Comparison of ENCODE assay signal across 18 cellular contexts in the genomic region with DNA sequence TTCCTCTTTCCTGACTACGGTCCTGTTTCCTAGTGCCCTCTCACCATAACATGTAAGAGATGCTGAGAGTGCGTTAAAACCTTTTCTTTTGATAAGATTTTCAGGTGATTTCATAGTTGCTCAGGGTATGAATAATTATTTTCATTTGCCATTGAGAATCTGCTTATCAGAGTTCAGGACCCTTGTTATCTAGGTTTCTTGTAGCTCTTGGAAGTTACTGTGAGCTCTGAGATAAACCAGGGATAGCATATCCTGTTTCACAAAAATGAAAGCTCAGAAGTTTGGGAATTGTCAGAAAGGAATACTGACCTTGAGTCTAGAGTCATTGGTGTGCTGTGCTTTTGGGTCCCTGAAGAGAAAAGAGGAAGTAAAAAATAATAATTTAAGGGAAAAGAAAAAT.
"Had no signal": no experiment of that assay in that cellular context is flagged by ENCODE, and none has a peak within 500 bp of the region (broad histone marks: within the 10 kb centered on the region; RNA-seq: fewer than 3 reads in every experiment).

No MANE protein-coding gene starts in this region.

- H3K36me3 ChIP-seq: gastrocnemius medialis, left lung, spleen, suprapubic skin, upper lobe of right lung had no signal

- H3K9me3 Mint-ChIP-seq: activated naive CD4-positive, alpha-beta T cell treated with anti-CD3 and anti-CD28 coated beads for 36 hours; activated naive CD8-positive, alpha-beta T cell treated with anti-CD3 and anti-CD28 coated beads, Interleukin-2, amount 50 U/mL, for 24 hours; stimulated activated naive CD8-positive, alpha-beta T cell treated with anti-CD3 and anti-CD28 coated beads, Interleukin-15, Interleukin-2, amounts not matched to agents 100 ng/mL and 50 ng/mL, for 24 hours had no signal

- H3K27me3 ChIP-seq: gastrocnemius medialis, upper lobe of right lung had no signal

- H3K4me3 Mint-ChIP-seq: activated naive CD4-positive, alpha-beta T cell treated with anti-CD3 and anti-CD28 coated beads for 36 hours; activated naive CD8-positive, alpha-beta T cell treated with anti-CD3 and anti-CD28 coated beads, Interleukin-2, amount 50 U/mL, for 24 hours; stimulated activated naive CD8-positive, alpha-beta T cell treated with anti-CD3 and anti-CD28 coated beads, Interleukin-15, Interleukin-2, amounts not matched to agents 100 ng/mL and 50 ng/mL, for 24 hours had no signal

- H3K4me3 ChIP-seq: gastrocnemius medialis, left lung, psoas muscle, SK-N-MC, spleen, suprapubic skin, upper lobe of right lung had no signal

- ATAC-seq: activated naive CD8-positive, alpha-beta T cell treated with anti-CD3 and anti-CD28 coated beads, Interleukin-2, amount 50 U/mL, for 24 hours; gastrocnemius medialis; left lung; psoas muscle; sciatic nerve; upper lobe of right lung had no signal

- H3K9me3 ChIP-seq: gastrocnemius medialis, left lung, psoas muscle, spleen, suprapubic skin, upper lobe of right lung had no signal

- DNase-seq: activated CD4-positive, alpha-beta T cell treated with anti-CD3 and anti-CD28 coated beads, Interleukin-2, amount 50 U/mL, for 4 hours; activated CD4-positive, CD25-positive, alpha-beta regulatory T cell treated with anti-CD3 and anti-CD28 coated beads, Interleukin-2, amount 50 U/mL, for 72 hours; activated naive CD4-positive, alpha-beta T cell treated with anti-CD3 and anti-CD28 coated beads for 36 hours; activated naive CD8-positive, alpha-beta T cell treated with anti-CD3 and anti-CD28 coated beads, Interleukin-2, amount 50 U/mL, for 24 hours; activated T-cell treated with anti-CD3 and anti-CD28 coated beads for 4 hours; caudate nucleus; gastrocnemius medialis; islet precursor cell; left lung; psoas muscle; spleen; T-helper 1 cell; T1000; upper lobe of right lung had no signal

- H3K27ac Mint-ChIP-seq: activated naive CD4-positive, alpha-beta T cell treated with anti-CD3 and anti-CD28 coated beads for 36 hours; activated naive CD8-positive, alpha-beta T cell treated with anti-CD3 and anti-CD28 coated beads, Interleukin-2, amount 50 U/mL, for 24 hours; stimulated activated naive CD8-positive, alpha-beta T cell treated with anti-CD3 and anti-CD28 coated beads, Interleukin-15, Interleukin-2, amounts not matched to agents 100 ng/mL and 50 ng/mL, for 24 hours had no signal

- H3K4me1 Mint-ChIP-seq: activated naive CD8-positive, alpha-beta T cell treated with anti-CD3 and anti-CD28 coated beads, Interleukin-2, amount 50 U/mL, for 24 hours had no signal

- H3K27ac ChIP-seq: left lung, psoas muscle, SK-N-MC, spleen, suprapubic skin had no signal
